1 cellular context compared by ENCODE assay signal in the genomic region with DNA sequence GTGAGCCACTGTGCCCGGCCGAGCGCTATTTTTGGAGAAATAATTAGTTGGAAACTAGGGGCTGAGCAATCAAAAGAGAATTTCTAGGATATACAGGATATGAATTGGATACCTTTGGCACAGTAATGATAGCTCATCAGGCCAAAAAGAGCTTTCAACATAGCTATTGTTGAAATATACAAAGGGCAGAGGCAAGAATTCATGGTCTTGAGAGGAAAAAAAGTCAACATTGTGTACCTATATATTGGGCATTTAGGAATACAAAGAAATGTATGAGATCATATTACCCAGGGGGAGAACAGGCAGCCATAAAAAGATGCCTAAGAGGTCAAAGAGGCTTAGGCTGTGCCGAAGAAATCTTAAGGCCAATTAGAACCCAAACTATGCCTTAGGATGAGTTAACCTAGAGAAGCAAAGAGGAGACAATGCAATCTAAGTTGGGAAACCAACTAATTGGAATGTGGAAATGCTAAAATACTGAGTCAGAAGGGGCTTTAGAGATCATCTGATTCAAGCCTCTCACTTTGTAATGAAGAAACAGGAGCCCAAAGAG.
TF ChIP-seq lines count a peak whose summit lies in the region.

No MANE protein-coding gene starts in this region.

TF ChIP-seq in GM23338, 12 proteins besides CTCF, POLR2A, EP300 and RAD21 (continued from another document):
- TF ChIP-seq, protein P1, sequence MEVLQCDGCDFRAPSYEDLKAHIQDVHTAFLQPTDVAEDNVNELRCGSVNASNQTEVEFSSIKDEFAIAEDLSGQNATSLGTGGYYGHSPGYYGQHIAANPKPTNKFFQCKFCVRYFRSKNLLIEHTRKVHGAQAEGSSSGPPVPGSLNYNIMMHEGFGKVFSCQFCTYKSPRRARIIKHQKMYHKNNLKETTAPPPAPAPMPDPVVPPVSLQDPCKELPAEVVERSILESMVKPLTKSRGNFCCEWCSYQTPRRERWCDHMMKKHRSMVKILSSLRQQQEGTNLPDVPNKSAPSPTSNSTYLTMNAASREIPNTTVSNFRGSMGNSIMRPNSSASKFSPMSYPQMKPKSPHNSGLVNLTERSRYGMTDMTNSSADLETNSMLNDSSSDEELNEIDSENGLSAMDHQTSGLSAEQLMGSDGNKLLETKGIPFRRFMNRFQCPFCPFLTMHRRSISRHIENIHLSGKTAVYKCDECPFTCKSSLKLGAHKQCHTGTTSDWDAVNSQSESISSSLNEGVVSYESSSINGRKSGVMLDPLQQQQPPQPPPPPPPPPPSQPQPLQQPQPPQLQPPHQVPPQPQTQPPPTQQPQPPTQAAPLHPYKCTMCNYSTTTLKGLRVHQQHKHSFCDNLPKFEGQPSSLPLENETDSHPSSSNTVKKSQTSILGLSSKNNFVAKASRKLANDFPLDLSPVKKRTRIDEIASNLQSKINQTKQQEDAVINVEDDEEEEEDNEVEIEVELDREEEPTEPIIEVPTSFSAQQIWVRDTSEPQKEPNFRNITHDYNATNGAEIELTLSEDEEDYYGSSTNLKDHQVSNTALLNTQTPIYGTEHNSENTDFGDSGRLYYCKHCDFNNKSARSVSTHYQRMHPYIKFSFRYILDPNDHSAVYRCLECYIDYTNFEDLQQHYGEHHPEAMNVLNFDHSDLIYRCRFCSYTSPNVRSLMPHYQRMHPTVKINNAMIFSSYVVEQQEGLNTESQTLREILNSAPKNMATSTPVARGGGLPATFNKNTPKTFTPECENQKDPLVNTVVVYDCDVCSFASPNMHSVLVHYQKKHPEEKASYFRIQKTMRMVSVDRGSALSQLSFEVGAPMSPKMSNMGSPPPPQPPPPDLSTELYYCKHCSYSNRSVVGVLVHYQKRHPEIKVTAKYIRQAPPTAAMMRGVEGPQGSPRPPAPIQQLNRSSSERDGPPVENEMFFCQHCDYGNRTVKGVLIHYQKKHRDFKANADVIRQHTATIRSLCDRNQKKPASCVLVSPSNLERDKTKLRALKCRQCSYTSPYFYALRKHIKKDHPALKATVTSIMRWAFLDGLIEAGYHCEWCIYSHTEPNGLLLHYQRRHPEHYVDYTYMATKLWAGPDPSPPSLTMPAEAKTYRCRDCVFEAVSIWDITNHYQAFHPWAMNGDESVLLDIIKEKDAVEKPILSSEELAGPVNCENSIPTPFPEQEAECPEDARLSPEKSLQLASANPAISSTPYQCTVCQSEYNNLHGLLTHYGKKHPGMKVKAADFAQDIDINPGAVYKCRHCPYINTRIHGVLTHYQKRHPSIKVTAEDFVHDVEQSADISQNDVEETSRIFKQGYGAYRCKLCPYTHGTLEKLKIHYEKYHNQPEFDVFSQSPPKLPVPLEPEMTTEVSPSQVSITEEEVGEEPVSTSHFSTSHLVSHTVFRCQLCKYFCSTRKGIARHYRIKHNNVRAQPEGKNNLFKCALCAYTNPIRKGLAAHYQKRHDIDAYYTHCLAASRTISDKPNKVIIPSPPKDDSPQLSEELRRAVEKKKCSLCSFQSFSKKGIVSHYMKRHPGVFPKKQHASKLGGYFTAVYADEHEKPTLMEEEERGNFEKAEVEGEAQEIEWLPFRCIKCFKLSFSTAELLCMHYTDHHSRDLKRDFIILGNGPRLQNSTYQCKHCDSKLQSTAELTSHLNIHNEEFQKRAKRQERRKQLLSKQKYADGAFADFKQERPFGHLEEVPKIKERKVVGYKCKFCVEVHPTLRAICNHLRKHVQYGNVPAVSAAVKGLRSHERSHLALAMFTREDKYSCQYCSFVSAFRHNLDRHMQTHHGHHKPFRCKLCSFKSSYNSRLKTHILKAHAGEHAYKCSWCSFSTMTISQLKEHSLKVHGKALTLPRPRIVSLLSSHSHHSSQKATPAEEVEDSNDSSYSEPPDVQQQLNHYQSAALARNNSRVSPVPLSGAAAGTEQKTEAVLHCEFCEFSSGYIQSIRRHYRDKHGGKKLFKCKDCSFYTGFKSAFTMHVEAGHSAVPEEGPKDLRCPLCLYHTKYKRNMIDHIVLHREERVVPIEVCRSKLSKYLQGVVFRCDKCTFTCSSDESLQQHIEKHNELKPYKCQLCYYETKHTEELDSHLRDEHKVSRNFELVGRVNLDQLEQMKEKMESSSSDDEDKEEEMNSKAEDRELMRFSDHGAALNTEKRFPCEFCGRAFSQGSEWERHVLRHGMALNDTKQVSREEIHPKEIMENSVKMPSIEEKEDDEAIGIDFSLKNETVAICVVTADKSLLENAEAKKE (CRISPR knock-in tag; IDR thresholded peaks at IDR 0.05) = no peak
- TF ChIP-seq STAT1 (IDR thresholded peaks at IDR 0.05; ENCODE audit: unreplicated experiment) (no peak), EZH2 (IDR thresholded peaks at IDR 0.05; ENCODE audit: low read depth, unreplicated experiment) (no peak), JUNB (IDR thresholded peaks at IDR 0.05; ENCODE audit: unreplicated experiment) (no peak), ZNF114 (CRISPR knock-in tag; IDR thresholded peaks at IDR 0.05) (no peak), NANOG (IDR thresholded peaks at IDR 0.05; ENCODE audit: borderline replicate concordance) (no peak), ZNF331 (CRISPR knock-in tag; IDR thresholded peaks at IDR 0.05; ENCODE audit: low read depth) (no peak), POLR2AphosphoS5 (IDR thresholded peaks at IDR 0.05; ENCODE audit: low read depth) (no peak)
- TF ChIP-seq, protein P2, sequence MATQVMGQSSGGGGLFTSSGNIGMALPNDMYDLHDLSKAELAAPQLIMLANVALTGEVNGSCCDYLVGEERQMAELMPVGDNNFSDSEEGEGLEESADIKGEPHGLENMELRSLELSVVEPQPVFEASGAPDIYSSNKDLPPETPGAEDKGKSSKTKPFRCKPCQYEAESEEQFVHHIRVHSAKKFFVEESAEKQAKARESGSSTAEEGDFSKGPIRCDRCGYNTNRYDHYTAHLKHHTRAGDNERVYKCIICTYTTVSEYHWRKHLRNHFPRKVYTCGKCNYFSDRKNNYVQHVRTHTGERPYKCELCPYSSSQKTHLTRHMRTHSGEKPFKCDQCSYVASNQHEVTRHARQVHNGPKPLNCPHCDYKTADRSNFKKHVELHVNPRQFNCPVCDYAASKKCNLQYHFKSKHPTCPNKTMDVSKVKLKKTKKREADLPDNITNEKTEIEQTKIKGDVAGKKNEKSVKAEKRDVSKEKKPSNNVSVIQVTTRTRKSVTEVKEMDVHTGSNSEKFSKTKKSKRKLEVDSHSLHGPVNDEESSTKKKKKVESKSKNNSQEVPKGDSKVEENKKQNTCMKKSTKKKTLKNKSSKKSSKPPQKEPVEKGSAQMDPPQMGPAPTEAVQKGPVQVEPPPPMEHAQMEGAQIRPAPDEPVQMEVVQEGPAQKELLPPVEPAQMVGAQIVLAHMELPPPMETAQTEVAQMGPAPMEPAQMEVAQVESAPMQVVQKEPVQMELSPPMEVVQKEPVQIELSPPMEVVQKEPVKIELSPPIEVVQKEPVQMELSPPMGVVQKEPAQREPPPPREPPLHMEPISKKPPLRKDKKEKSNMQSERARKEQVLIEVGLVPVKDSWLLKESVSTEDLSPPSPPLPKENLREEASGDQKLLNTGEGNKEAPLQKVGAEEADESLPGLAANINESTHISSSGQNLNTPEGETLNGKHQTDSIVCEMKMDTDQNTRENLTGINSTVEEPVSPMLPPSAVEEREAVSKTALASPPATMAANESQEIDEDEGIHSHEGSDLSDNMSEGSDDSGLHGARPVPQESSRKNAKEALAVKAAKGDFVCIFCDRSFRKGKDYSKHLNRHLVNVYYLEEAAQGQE (IDR thresholded peaks at IDR 0.05; ENCODE audit: unreplicated experiment) = no peak
- TF ChIP-seq, protein P3, sequence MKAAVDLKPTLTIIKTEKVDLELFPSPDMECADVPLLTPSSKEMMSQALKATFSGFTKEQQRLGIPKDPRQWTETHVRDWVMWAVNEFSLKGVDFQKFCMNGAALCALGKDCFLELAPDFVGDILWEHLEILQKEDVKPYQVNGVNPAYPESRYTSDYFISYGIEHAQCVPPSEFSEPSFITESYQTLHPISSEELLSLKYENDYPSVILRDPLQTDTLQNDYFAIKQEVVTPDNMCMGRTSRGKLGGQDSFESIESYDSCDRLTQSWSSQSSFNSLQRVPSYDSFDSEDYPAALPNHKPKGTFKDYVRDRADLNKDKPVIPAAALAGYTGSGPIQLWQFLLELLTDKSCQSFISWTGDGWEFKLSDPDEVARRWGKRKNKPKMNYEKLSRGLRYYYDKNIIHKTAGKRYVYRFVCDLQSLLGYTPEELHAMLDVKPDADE (IDR thresholded peaks at IDR 0.05) = no peak
TF ChIP-seq in GM23338: peak in this region for 0.
